ENCODE assay signal across 24 cellular contexts in genomic region chr3:186694288-186695032, GRCh38. TPM values are rescaled to one million over a fixed set of nuclear protein-coding genes. Genes with fewer than 3 reads are reported as not detected.
"Had no signal": no experiment of that assay in that cellular context is flagged by ENCODE, and none has a peak within 500 bp of the region (broad histone marks: within the 10 kb centered on the region; RNA-seq: fewer than 3 reads in every experiment).

No MANE protein-coding gene starts in this region.

- H3K4me1 Mint-ChIP-seq: neural crest cell had no signal

- DNase-seq: activated CD4-positive, alpha-beta T cell treated with anti-CD3 and anti-CD28 coated beads, Interleukin-2, amount 50 U/mL, for 1 hour; activated naive CD4-positive, alpha-beta T cell treated with anti-CD3 and anti-CD28 coated beads for 36 hours; activated T-cell treated with anti-CD3 and anti-CD28 coated beads for 4 hours; body of pancreas; central memory CD4-positive, alpha-beta T cell; colonic mucosa; glutamatergic neuron; hippocampal formation; kidney; left lung; stimulated activated CD4-positive, alpha-beta T cell treated with anti-CD3 and anti-CD28 coated beads, Interleukin-2, amount 100 ng/mL, for 24 hours; T1000; transverse colon had no signal

- H3K36me3 ChIP-seq: colonic mucosa, esophagus muscularis mucosa, left lung, suprapubic skin, transverse colon, vagina had no signal

- H3K27me3 ChIP-seq: body of pancreas, colonic mucosa, esophagus muscularis mucosa, left lung, transverse colon, vagina had no signal

- H3K9me3 Mint-ChIP-seq: activated naive CD4-positive, alpha-beta T cell treated with anti-CD3 and anti-CD28 coated beads for 36 hours; neural crest cell; stimulated activated naive CD8-positive, alpha-beta T cell treated with anti-CD3 and anti-CD28 coated beads, Interleukin-15, Interleukin-2, amounts not matched to agents 100 ng/mL and 50 ng/mL, for 24 hours had no signal

- ATAC-seq: activated CD4-positive, CD25-positive, alpha-beta regulatory T cell treated with anti-CD3 and anti-CD28 coated beads, Interleukin-2, amount 50 U/mL, for 24 hours; body of pancreas had no signal

- H3K4me3 Mint-ChIP-seq: activated naive CD4-positive, alpha-beta T cell treated with anti-CD3 and anti-CD28 coated beads for 36 hours; neural crest cell; stimulated activated naive CD8-positive, alpha-beta T cell treated with anti-CD3 and anti-CD28 coated beads, Interleukin-15, Interleukin-2, amounts not matched to agents 100 ng/mL and 50 ng/mL, for 24 hours had no signal

- H3K27ac Mint-ChIP-seq: activated naive CD4-positive, alpha-beta T cell treated with anti-CD3 and anti-CD28 coated beads for 36 hours; stimulated activated naive CD8-positive, alpha-beta T cell treated with anti-CD3 and anti-CD28 coated beads, Interleukin-15, Interleukin-2, amounts not matched to agents 100 ng/mL and 50 ng/mL, for 24 hours had no signal

- H3K4me3 ChIP-seq: body of pancreas, colonic mucosa, esophagus muscularis mucosa, left lung, suprapubic skin, transverse colon, vagina had no signal

RNA-seq across cellular contexts. Expression of gene KNG1, which starts 22.7 kb away (rescaled TPM):
- total RNA-seq: activated naive CD4-positive, alpha-beta T cell treated with anti-CD3 and anti-CD28 coated beads for 36 hours; body of pancreas; esophagus muscularis mucosa; left lung; lung microvascular endothelial cell; neural crest cell; T-helper 1 cell treated with Interleukin-12 subunit alpha and Interleukin-12 subunit beta and Interleukin-4 antibody, amounts not matched to agents 30 ng/mL and 1 ng/mL, for 36 hours; vagina had no signal

RNA-seq across cellular contexts. Expression of gene HRG, which starts 28.6 kb away (rescaled TPM):
- total RNA-seq: activated naive CD4-positive, alpha-beta T cell treated with anti-CD3 and anti-CD28 coated beads for 36 hours; body of pancreas; esophagus muscularis mucosa; left lung; lung microvascular endothelial cell; neural crest cell; omental fat pad; posterior vena cava; skeletal muscle tissue; T-helper 1 cell treated with Interleukin-12 subunit alpha and Interleukin-12 subunit beta and Interleukin-4 antibody, amounts not matched to agents 30 ng/mL and 1 ng/mL, for 36 hours; transverse colon had no signal

RNA-seq across cellular contexts. Expression of gene FETUB, which starts 54.3 kb away (rescaled TPM):
- total RNA-seq: activated naive CD4-positive, alpha-beta T cell treated with anti-CD3 and anti-CD28 coated beads for 36 hours; body of pancreas; esophagus muscularis mucosa; kidney; left lung; lung microvascular endothelial cell; neural crest cell; omental fat pad; skeletal muscle tissue; T-helper 1 cell treated with Interleukin-12 subunit alpha and Interleukin-12 subunit beta and Interleukin-4 antibody, amounts not matched to agents 30 ng/mL and 1 ng/mL, for 36 hours; transverse colon had no signal
